Comparison of ENCODE assay signal across 1 cellular context in genomic region chr19:12647490-12648071, GRCh38.
TF ChIP-seq lines count a peak whose summit lies in the region.

No MANE protein-coding gene starts in this region.

TF ChIP-seq in endothelial cell of umbilical vein, 7 proteins besides CTCF, POLR2A, EP300 and RAD21 (continued from another document):
- TF ChIP-seq POLR2AphosphoS5 (IDR thresholded peaks at IDR 0.05; ENCODE audit: insufficient read depth, low read depth, low read length): no peak
- TF ChIP-seq JUN (IDR thresholded peaks at IDR 0.05; ENCODE audit: borderline replicate concordance, insufficient read depth, insufficient read length, low read depth): no peak
- TF ChIP-seq EZH2 (IDR thresholded peaks at IDR 0.05; ENCODE audit: borderline replicate concordance, low read depth, low read length, severe bottlenecking): no peak
- no peak for TF ChIP-seq MYC (IDR thresholded peaks at IDR 0.05; ENCODE audit: low read depth, low read length)
- no peak for TF ChIP-seq FOS (IDR thresholded peaks at IDR 0.05; ENCODE audit: borderline replicate concordance, insufficient read depth, low read length)
- TF ChIP-seq MAX (IDR thresholded peaks at IDR 0.05; ENCODE audit: insufficient read depth, insufficient read length): no peak
